ENCODE assay signal across 9 cellular contexts in the genomic region with DNA sequence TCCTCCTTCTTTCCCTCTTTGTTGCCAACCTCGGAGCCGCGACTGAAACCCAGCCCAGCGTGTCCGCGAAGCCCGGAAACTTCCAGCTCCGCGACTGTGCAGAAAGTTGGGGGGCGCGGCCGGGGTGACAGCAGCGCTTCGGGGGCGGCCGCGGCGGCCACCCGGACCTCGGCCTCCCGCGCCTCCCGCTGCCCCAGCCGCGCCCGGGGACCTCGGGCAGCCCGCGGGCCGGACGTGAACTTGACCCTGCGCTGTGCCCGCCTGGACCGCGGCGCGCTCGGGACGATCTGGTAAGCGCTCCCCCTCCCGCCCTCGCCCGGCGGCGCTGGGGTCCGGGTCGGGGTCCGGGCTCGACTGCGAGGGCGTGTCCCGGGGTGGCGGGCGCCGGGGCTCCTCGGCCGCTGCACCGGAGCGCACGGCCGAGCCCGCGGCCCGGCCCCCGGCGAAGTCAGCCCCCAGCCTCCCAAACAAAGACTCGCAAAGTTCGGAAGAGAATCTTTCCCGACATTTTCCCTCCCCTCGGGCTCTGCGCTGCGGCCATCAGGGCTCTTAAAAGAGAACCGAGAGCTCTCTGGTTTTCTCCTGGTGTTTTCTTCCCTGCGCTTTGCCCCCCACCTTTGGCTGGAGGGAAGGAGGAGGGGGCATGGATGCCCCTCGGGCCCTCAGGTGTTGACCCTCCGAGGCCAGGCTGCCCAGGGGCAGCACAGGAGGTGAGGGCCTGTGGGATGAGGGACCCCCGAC.
DNase-seq lines count a peak whose midpoint lies in the region; ATAC-seq and TF ChIP-seq lines count a peak whose summit lies in the region.
"Had no signal": no experiment of that assay in that cellular context is flagged by ENCODE, and none has a peak within 500 bp of the region (broad histone marks: within the 10 kb centered on the region; RNA-seq: fewer than 3 reads in every experiment).

No MANE protein-coding gene starts in this region.

- no peaks in the 10 kb centered on the region for H4K20me1 ChIP-seq in osteoblast (ENCODE audit: insufficient read depth, low read length)

- peak overlapping the region; percentile 78 for H3K4me3 Mint-ChIP-seq in activated CD8-positive, alpha-beta T cell treated with anti-CD3 and anti-CD28 coated beads, Interleukin-2, amount 10 ng/mL, durations not matched to agents 7 days and 5 days

- peak; percentile 48 for DNase-seq in GM03348 (ENCODE audit: low spot score)
- peak; percentile 41 for DNase-seq in activated CD8-positive, alpha-beta T cell treated with anti-CD3 and anti-CD28 coated beads, Interleukin-2, amount 10 ng/mL, durations not matched to agents 7 days and 5 days
- peak; percentile 30 for DNase-seq in glomerular visceral epithelial cell (ENCODE audit: extremely low spot score)
- peak; percentile 92 for DNase-seq in osteoblast (ENCODE audit: insufficient read length, low spot score, missing footprints)
- DNase-seq in epidermal melanocyte (ENCODE audit: insufficient read length, low spot score), result no peak

- ATAC-seq in activated CD8-positive, alpha-beta T cell treated with anti-CD3 and anti-CD28 coated beads, Interleukin-2, amount 10 ng/mL, durations not matched to agents 7 days and 5 days, result peak; percentile 75
- ATAC-seq in HG03354 (IDR thresholded peaks at IDR 0.05; ENCODE audit: poor library complexity, severe bottlenecking, unreplicated experiment) (no peak), HG02623 (IDR thresholded peaks at IDR 0.05; ENCODE audit: unreplicated experiment) (no peak), GM19023 (IDR thresholded peaks at IDR 0.05; ENCODE audit: unreplicated experiment) (no peak)

- H3K9me3 ChIP-seq in osteoblast (ENCODE audit: low read depth, low read length), result no peaks in the 10 kb centered on the region

- peak overlapping the region; percentile 84 for H3K27ac ChIP-seq in osteoblast (ENCODE audit: low read depth, low read length)

- H3K36me3 ChIP-seq in osteoblast (ENCODE audit: insufficient read depth, low read length), result peaks cover 3% of the 10 kb centered on the region

- peak overlapping the region; percentile 95 for H3K4me2 ChIP-seq in osteoblast (ENCODE audit: insufficient read depth, low read length)

- POLR2A ChIA-PET in activated CD8-positive, alpha-beta T cell treated with anti-CD3 and anti-CD28 coated beads, Interleukin-2, amount 10 ng/mL, durations not matched to agents 7 days and 5 days (lab: Charles Lee), result interaction anchor here (1.0 to 2.1 kb wide), 3 partner anchors 8 to 13 kb away, joined by 3 to 7 read pairs (median 5); no protein-coding TSS in a partner anchor

- peaks cover 12% of the 10 kb centered on the region for H3K4me1 Mint-ChIP-seq in activated CD8-positive, alpha-beta T cell treated with anti-CD3 and anti-CD28 coated beads, Interleukin-2, amount 10 ng/mL, durations not matched to agents 7 days and 5 days (ENCODE audit: low read depth)

- H3K4me3 ChIP-seq in osteoblast (ENCODE audit: insufficient read depth, low read length), result peak overlapping the region; percentile 80

- no peak for TF ChIP-seq CTCF in osteoblast (IDR thresholded peaks at IDR 0.05; ENCODE audit: extremely low read depth, low read depth, low read length)

- peak overlapping the region; percentile 87 for H2AFZ ChIP-seq in osteoblast (ENCODE audit: low read length)

- H3K27me3 ChIP-seq in osteoblast (ENCODE audit: insufficient read depth, low read length), result no peaks in the 10 kb centered on the region

- H3K9me3 Mint-ChIP-seq in activated CD8-positive, alpha-beta T cell treated with anti-CD3 and anti-CD28 coated beads, Interleukin-2, amount 10 ng/mL, durations not matched to agents 7 days and 5 days (ENCODE audit: insufficient read depth), result no peaks in the 10 kb centered on the region
- H3K9me3 Mint-ChIP-seq: neural crest cell had no signal

- H3K36me3 Mint-ChIP-seq in activated CD8-positive, alpha-beta T cell treated with anti-CD3 and anti-CD28 coated beads, Interleukin-2, amount 10 ng/mL, durations not matched to agents 7 days and 5 days (ENCODE audit: low read depth), result no peaks in the 10 kb centered on the region

- CTCF ChIA-PET in activated CD8-positive, alpha-beta T cell treated with anti-CD3 and anti-CD28 coated beads, Interleukin-2, amount 10 ng/mL, durations not matched to agents 7 days and 5 days (lab: Charles Lee), result interaction anchor here (0.7 to 2.5 kb wide), 3 partner anchors 29 to 39 kb away, joined by 3 to 13 read pairs (median 3); no protein-coding TSS in a partner anchor

- peaks cover 7% of the 10 kb centered on the region for H3K27me3 Mint-ChIP-seq in activated CD8-positive, alpha-beta T cell treated with anti-CD3 and anti-CD28 coated beads, Interleukin-2, amount 10 ng/mL, durations not matched to agents 7 days and 5 days (ENCODE audit: low read depth)

- H3K4me1 ChIP-seq in osteoblast (ENCODE audit: insufficient read depth, low read length), result peaks cover 32% of the 10 kb centered on the region

- peaks cover 88% of the 10 kb centered on the region for H3K79me2 ChIP-seq in osteoblast (ENCODE audit: insufficient read depth, low read length)

- H3K27ac Mint-ChIP-seq in activated CD8-positive, alpha-beta T cell treated with anti-CD3 and anti-CD28 coated beads, Interleukin-2, amount 10 ng/mL, durations not matched to agents 7 days and 5 days, result peak overlapping the region; percentile 57
